ENCODE assay signal across 10 cellular contexts in the genomic region with DNA sequence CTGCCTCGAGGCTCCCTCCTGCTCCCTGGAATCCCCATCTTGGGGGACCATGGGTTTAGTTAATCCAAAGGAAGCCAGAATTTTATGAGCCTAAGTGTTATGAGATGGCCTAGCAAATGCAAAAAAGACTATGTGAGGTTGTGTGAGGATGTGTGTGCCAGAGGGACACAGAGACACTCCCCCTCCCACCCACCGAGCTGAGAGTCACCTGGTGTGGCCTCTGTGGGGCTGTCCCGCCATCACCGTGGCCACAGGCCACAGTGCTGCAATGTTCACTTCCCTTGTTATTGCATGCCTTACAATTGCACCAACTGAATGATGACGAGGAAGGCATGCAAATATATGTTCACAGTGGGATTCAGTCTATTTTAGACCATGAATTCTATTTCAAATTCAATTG. TPM values are rescaled to one million over a fixed set of nuclear protein-coding genes. Genes with fewer than 3 reads are reported as not detected.
DNase-seq lines count a peak whose midpoint lies in the region; ATAC-seq, FAIRE-seq and TF ChIP-seq lines count a peak whose summit lies in the region.
"Had no signal": no experiment of that assay in that cellular context is flagged by ENCODE, and none has a peak within 500 bp of the region (broad histone marks: within the 10 kb centered on the region; RNA-seq: fewer than 3 reads in every experiment).

No MANE protein-coding gene starts in this region.

- peaks cover 62 to 66% of the 10 kb centered on the region in 2 donors for H3K4me1 Mint-ChIP-seq in natural killer cell

- H3K36me3 ChIP-seq in Peyer's patch (no peaks in the 10 kb centered on the region), testis (ENCODE audit: low read depth, missing control alignments) (no peaks in the 10 kb centered on the region)

- DNase-seq in Peyer's patch (peak in 2 of 3 donors; percentile 30 to 58), natural killer cell (peak; percentile 73), testis (no peak), D721Med (ENCODE audit: insufficient read length, low spot score) (no peak), HCEC 1CT (no peak)
- no peak for DNase-seq in activated effector memory CD4-positive, alpha-beta T cell treated with Interleukin-2 at 50 U/mL for 16 hours

- H3K4me1 ChIP-seq in Peyer's patch (no peaks in the 10 kb centered on the region), testis (peaks cover 4% of the 10 kb centered on the region)

- peaks cover 9% of the 10 kb centered on the region for H3K36me3 Mint-ChIP-seq in natural killer cell

- H3K27me3 ChIP-seq in Peyer's patch (no peaks in the 10 kb centered on the region), testis (no peaks in the 10 kb centered on the region)

- H3K9me3 ChIP-seq in Peyer's patch (no peaks in the 10 kb centered on the region), testis (no peaks in the 10 kb centered on the region)

- no peak for TF ChIP-seq CTCF in Peyer's patch (IDR thresholded peaks at IDR 0.05)
- TF ChIP-seq CTCF in natural killer cell (IDR thresholded peaks at IDR 0.05) = no peak
- TF ChIP-seq CTCF in testis (IDR thresholded peaks at IDR 0.05) = no peak
- no peak for TF ChIP-seq CTCF in D721Med (IDR thresholded peaks at IDR 0.05; ENCODE audit: insufficient read depth, missing control alignments)

- 70 to 84% methylated on average over 4 to 5 of the region's 5 CpGs for WGBS in testis, 2 donors

- H3K4me3 Mint-ChIP-seq in natural killer cell = peak overlapping the region; percentile 89

- peaks cover 0 to 2% of the 10 kb centered on the region in 2 donors for H3K9me3 Mint-ChIP-seq in natural killer cell

- no peak for FAIRE-seq in D721Med (lab: Jason Lieb, UNC)

- ATAC-seq in GM18508 (IDR thresholded peaks at IDR 0.05; ENCODE audit: insufficient read depth, unreplicated experiment) (peak; percentile 55), GM21786 (IDR thresholded peaks at IDR 0.05; ENCODE audit: unreplicated experiment) (peak; percentile 80), natural killer cell (peak; percentile 68 to 87 (median 80))

- peak overlapping the region; percentile 94 to 95 for H3K27ac Mint-ChIP-seq in natural killer cell

- H3K27ac ChIP-seq in Peyer's patch = no peak overlapping the region
- H3K27ac ChIP-seq in testis = no peak overlapping the region
- H3K27ac ChIP-seq: RWPE1 had no signal

- intact Hi-C loops in natural killer cell (cut with micrococcal nuclease) (loop anchor here (1.0 to 5.0 kb wide), 4 partner anchors 38 to 961 kb away; a partner anchor contains a TSS), testis (cut with DNase I; ENCODE audit: low total_unique reads) (no loop called here)

- no peaks in the 10 kb centered on the region for H3K27me3 Mint-ChIP-seq in natural killer cell (ENCODE audit: low read depth in 2 of 2)

- TF ChIP-seq POLR2A in Peyer's patch (IDR thresholded peaks at IDR 0.05) = no peak
- TF ChIP-seq POLR2A in testis (IDR thresholded peaks at IDR 0.05) = no peak

- no peak overlapping the region for H3K4me3 ChIP-seq in Peyer's patch
- no peak overlapping the region for H3K4me3 ChIP-seq in testis

RNA-seq across cellular contexts. Expression of a gene that starts 0.6 kb away (rescaled TPM):
- total RNA-seq in Peyer's patch = not detected
- total RNA-seq in natural killer cell = 100 to 1,000 TPM; 644 to 736 (median 713) TPM
- 100 to 1,000 TPM in 1 of 2 donors, 10 to 100 TPM in 1; 19.4 to 139 TPM for total RNA-seq in testis
- 20.3 TPM for polyA plus RNA-seq in testis (ENCODE audit: insufficient read depth, low read depth, low replicate concordance)
- polyA plus RNA-seq: neural cell had no signal

RNA-seq across cellular contexts. Expression of a gene that starts 25.0 kb away (rescaled TPM):
- 1 to 10 TPM in 3 of 4 donors, not detected in 1; 4.0 to 9.3 (median 7.9) TPM for total RNA-seq in Peyer's patch
- total RNA-seq in natural killer cell = not detected
- not detected for total RNA-seq in testis
- polyA plus RNA-seq in testis (ENCODE audit: insufficient read depth, low read depth, low replicate concordance) = 1.1 TPM
- polyA plus RNA-seq: neural cell had no signal

Comparison
In these comparisons a context has a peak if more than half of its experiments do, and no peak if none do; other contexts are left out.
1. DNase-seq: peak in Peyer's patch (2 of 3) and natural killer cell (single experiment); none in testis (single experiment), D721Med (single experiment), activated effector memory CD4-positive, alpha-beta T cell treated with Interleukin-2 at 50 U/mL for 16 hours (single experiment) and HCEC 1CT (single experiment).
2. RNA of a gene that starts 0.6 kb away (total RNA-seq): 644 to 736 TPM in natural killer cell and 19.4 to 139 TPM in testis; not detected in Peyer's patch; every median in the first group is over 10 times any median in the second.
3. Peak in every context shown above with its lines, with median percentiles within 50 percentile points of each other: ATAC-seq.